In genomic region chr1:181324797-181325616, GRCh38 we compare ENCODE assay signal across 9 cellular contexts.
A peak's percentile ranks its signal among the peaks of the same experiment; 100 is the strongest.
DNase-seq lines count a peak whose midpoint lies in the region; ATAC-seq, FAIRE-seq and TF ChIP-seq lines count a peak whose summit lies in the region.
"Had no signal": no experiment of that assay in that cellular context is flagged by ENCODE, and none has a peak within 500 bp of the region (broad histone marks: within the 10 kb centered on the region; RNA-seq: fewer than 3 reads in every experiment).

No MANE protein-coding gene starts in this region.

- no peaks in the 10 kb centered on the region for H3K79me2 ChIP-seq in hepatocyte

- no peaks in the 10 kb centered on the region for H3K9me2 ChIP-seq in hepatocyte (replicated peaks; ENCODE audit: insufficient read depth)

- H3K27me3 ChIP-seq in hepatocyte (peaks cover 13% of the 10 kb centered on the region), pancreas (no peaks in the 10 kb centered on the region), Peyer's patch (no peaks in the 10 kb centered on the region)

- WGBS in hepatocyte (ENCODE audit: low lambda C conversion rate, missing lambda C conversion rate): 53% methylated on average over 11 of the region's 11 CpGs
- 55 to 56% methylated on average over 11 of the region's 11 CpGs for whole genome bisulfite sequencing in pancreas, 2 donors

- no peak overlapping the region for H3K4me3 ChIP-seq in hepatocyte
- H3K4me3 ChIP-seq in pancreas: no peak overlapping the region
- H3K4me3 ChIP-seq in Peyer's patch: no peak overlapping the region

- FAIRE-seq in pancreas (lab: Jason Lieb, UNC): no peak

- ATAC-seq in pancreas (no peak), left ventricle myocardium superior (no peak)

- H3K9me3 ChIP-seq in hepatocyte (ENCODE audit: low read depth): no peaks in the 10 kb centered on the region
- H3K9me3 ChIP-seq in pancreas: no peaks in the 10 kb centered on the region
- H3K9me3 ChIP-seq in Peyer's patch: no peaks in the 10 kb centered on the region

- TF ChIP-seq POLR2A in Peyer's patch (IDR thresholded peaks at IDR 0.05): no peak

- no peak overlapping the region for H3K4me2 ChIP-seq in hepatocyte

- no peak overlapping the region for H2AFZ ChIP-seq in hepatocyte

- H3K36me3 ChIP-seq in hepatocyte (replicated peaks; ENCODE audit: insufficient read depth, low read depth) (no peaks in the 10 kb centered on the region), pancreas (no peaks in the 10 kb centered on the region), Peyer's patch (no peaks in the 10 kb centered on the region)

- DNase-seq in LoVo (ENCODE audit: low spot score) (peak; percentile 41), hepatocyte (ENCODE audit: low spot score) (peak; percentile 50), pancreas (no peak), left ventricle myocardium superior (no peak), Peyer's patch (no peak)
- peak; percentile 68 for DNase-seq in activated CD8-positive, alpha-beta memory T cell treated with anti-CD3 and anti-CD28 coated beads, Interleukin-2, amount 50 U/mL, for 48 hours
- peak; percentile 23 to 58 for DNase-seq in stimulated activated CD8-positive, alpha-beta memory T cell treated with anti-CD3 and anti-CD28 coated beads, Interleukin-15, amount 100 ng/mL, for 4 hours (ENCODE audit: low read depth in 2 of 2)
- DNase-seq: NCI-H2029, SHP77 had no signal

- intact Hi-C loops in pancreas (cut with DNase I) (no loop called here), left ventricle myocardium superior (cut with micrococcal nuclease) (no loop called here)

- H3K4me1 ChIP-seq in hepatocyte (ENCODE audit: insufficient read depth) (no peaks in the 10 kb centered on the region), pancreas (no peaks in the 10 kb centered on the region), Peyer's patch (no peaks in the 10 kb centered on the region)

- TF ChIP-seq CTCF in hepatocyte (IDR thresholded peaks at IDR 0.05; ENCODE audit: poor library complexity) (no peak), pancreas (IDR thresholded peaks at IDR 0.05) (no peak), Peyer's patch (IDR thresholded peaks at IDR 0.05) (no peak)

- H3K27ac ChIP-seq in hepatocyte (no peak overlapping the region), pancreas (no peak overlapping the region), Peyer's patch (no peak overlapping the region)

- no peaks in the 10 kb centered on the region for H4K20me1 ChIP-seq in hepatocyte (ENCODE audit: insufficient read depth, poor library complexity, severe bottlenecking)

Comparison
In these comparisons a context has a peak if more than half of its experiments do, and no peak if none do; other contexts are left out.
1. DNase-seq: peak in LoVo (single experiment), activated CD8-positive, alpha-beta memory T cell treated with anti-CD3 and anti-CD28 coated beads, Interleukin-2, amount 50 U/mL, for 48 hours (single experiment), hepatocyte (single experiment) and stimulated activated CD8-positive, alpha-beta memory T cell treated with anti-CD3 and anti-CD28 coated beads, Interleukin-15, amount 100 ng/mL, for 4 hours (2 of 2); none in pancreas (0 of 6), left ventricle myocardium superior (single experiment) and Peyer's patch (0 of 3).